In genomic region chr1:51958824-51959223, GRCh38 we compare ENCODE assay signal across 2 cellular contexts.
TF ChIP-seq lines count a peak whose summit lies in the region.

No MANE protein-coding gene starts in this region.

TF ChIP-seq in WTC11, 78 proteins besides CTCF, POLR2A, EP300 and RAD21:
- TF ChIP-seq ARID4B (CRISPR knock-in tag; IDR thresholded peaks at IDR 0.05; ENCODE audit: borderline replicate concordance) (no peak), ERG (CRISPR knock-in tag; IDR thresholded peaks at IDR 0.05) (no peak), MYBL2 (CRISPR knock-in tag; IDR thresholded peaks at IDR 0.05) (no peak), GTF2I (CRISPR knock-in tag; conservative IDR thresholded peaks at IDR 0.05) (no peak), RORB (CRISPR knock-in tag; IDR thresholded peaks at IDR 0.05) (no peak), FOXP1 (CRISPR knock-in tag; IDR thresholded peaks at IDR 0.05; ENCODE audit: borderline replicate concordance) (no peak), ZNF138 (CRISPR knock-in tag; conservative IDR thresholded peaks at IDR 0.05) (no peak), IRF1 (CRISPR knock-in tag; IDR thresholded peaks at IDR 0.05) (no peak)
- TF ChIP-seq, protein P1, sequence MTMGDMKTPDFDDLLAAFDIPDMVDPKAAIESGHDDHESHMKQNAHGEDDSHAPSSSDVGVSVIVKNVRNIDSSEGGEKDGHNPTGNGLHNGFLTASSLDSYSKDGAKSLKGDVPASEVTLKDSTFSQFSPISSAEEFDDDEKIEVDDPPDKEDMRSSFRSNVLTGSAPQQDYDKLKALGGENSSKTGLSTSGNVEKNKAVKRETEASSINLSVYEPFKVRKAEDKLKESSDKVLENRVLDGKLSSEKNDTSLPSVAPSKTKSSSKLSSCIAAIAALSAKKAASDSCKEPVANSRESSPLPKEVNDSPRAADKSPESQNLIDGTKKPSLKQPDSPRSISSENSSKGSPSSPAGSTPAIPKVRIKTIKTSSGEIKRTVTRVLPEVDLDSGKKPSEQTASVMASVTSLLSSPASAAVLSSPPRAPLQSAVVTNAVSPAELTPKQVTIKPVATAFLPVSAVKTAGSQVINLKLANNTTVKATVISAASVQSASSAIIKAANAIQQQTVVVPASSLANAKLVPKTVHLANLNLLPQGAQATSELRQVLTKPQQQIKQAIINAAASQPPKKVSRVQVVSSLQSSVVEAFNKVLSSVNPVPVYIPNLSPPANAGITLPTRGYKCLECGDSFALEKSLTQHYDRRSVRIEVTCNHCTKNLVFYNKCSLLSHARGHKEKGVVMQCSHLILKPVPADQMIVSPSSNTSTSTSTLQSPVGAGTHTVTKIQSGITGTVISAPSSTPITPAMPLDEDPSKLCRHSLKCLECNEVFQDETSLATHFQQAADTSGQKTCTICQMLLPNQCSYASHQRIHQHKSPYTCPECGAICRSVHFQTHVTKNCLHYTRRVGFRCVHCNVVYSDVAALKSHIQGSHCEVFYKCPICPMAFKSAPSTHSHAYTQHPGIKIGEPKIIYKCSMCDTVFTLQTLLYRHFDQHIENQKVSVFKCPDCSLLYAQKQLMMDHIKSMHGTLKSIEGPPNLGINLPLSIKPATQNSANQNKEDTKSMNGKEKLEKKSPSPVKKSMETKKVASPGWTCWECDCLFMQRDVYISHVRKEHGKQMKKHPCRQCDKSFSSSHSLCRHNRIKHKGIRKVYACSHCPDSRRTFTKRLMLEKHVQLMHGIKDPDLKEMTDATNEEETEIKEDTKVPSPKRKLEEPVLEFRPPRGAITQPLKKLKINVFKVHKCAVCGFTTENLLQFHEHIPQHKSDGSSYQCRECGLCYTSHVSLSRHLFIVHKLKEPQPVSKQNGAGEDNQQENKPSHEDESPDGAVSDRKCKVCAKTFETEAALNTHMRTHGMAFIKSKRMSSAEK (CRISPR knock-in tag; IDR thresholded peaks at IDR 0.05; ENCODE audit: borderline replicate concordance): no peak
TF ChIP-seq in WTC11: peak in this region for 0.

TF ChIP-seq in K562, 482 proteins besides CTCF, POLR2A, EP300 and RAD21:
- peak; percentile 65; the same call in 1 of the 2 replicates for TF ChIP-seq TRIM28 (IDR thresholded peaks at IDR 0.05)
- peak in 1 of 2 experiments; percentile 60; a peak in 1 of 3 replicates for TF ChIP-seq CBX3 (IDR thresholded peaks at IDR 0.05; ENCODE audit: borderline replicate concordance in 1 of 2, low read length in 2 of 2)
- TF ChIP-seq SRSF1 (IDR thresholded peaks at IDR 0.05; ENCODE audit: low read depth, low read length): no peak
- no peak for TF ChIP-seq BRD4 (IDR thresholded peaks at IDR 0.05)
- TF ChIP-seq ZNF436 (CRISPR knock-in tag; IDR thresholded peaks at IDR 0.05): no peak
- TF ChIP-seq TRIM24 (IDR thresholded peaks at IDR 0.05): peak; percentile 22 to 65; a peak in 1 of 4 replicates
- TF ChIP-seq SRSF9 (IDR thresholded peaks at IDR 0.05; ENCODE audit: borderline replicate concordance, low read depth, low read length): no peak
- peak; percentile 85 for TF ChIP-seq ZNF316 (IDR thresholded peaks at IDR 0.05)
- no peak for TF ChIP-seq CSDE1 (IDR thresholded peaks at IDR 0.05)
TF ChIP-seq in K562: peak in this region for 4.
